ENCODE assay signal across 9 cellular contexts in the genomic region with DNA sequence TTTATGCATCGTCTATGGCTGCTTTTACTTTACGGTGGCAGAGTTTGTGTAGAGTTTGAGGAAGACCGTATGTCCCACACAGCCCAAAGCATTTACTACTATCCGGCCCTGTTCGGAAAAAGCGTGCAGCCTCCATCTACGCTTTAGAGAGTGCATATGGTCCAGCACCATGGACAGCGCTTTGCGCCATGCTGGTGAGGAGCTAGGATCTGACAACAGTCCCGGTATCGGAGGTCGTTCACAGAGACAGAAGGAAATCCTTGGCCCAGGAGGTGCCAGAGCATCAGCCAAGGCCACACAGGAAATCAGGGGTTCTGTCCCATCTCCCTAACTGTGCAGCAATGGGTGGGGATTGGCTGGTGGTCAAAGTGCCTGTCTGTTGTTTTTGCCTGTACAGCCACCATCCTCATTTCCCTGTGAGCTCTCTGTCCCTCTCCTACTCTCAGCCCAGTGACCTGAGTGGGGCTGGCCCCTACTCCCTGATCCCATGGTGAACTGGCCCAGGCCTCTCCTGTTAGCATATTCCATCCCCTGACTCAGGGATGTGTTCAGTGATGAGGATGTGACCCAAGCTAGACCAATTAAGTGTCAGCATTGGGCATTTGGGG. TPM values are rescaled to one million over a fixed set of nuclear protein-coding genes. Genes with fewer than 3 reads are reported as not detected.
DNase-seq lines count a peak whose midpoint lies in the region; ATAC-seq lines count a peak whose summit lies in the region.
"Had no signal": no experiment of that assay in that cellular context is flagged by ENCODE, and none has a peak within 500 bp of the region (broad histone marks: within the 10 kb centered on the region; RNA-seq: fewer than 3 reads in every experiment).

No MANE protein-coding gene starts in this region.

- POLR2A ChIA-PET in naive thymus-derived CD8-positive, alpha-beta T cell (lab: Charles Lee) = no interaction called here

- no peaks in the 10 kb centered on the region for H3K4me1 Mint-ChIP-seq in naive thymus-derived CD8-positive, alpha-beta T cell

- peaks cover 0 to 4% (median 0%) of the 10 kb centered on the region in 3 donors for H3K36me3 Mint-ChIP-seq in naive thymus-derived CD8-positive, alpha-beta T cell

- no peak overlapping the region for H3K4me3 Mint-ChIP-seq in naive thymus-derived CD8-positive, alpha-beta T cell

- no peak overlapping the region for H3K27ac Mint-ChIP-seq in naive thymus-derived CD8-positive, alpha-beta T cell

- peak; percentile 42 for DNase-seq in activated gamma-delta T cell treated with Interleukin-2 at 50 U/mL for 16 hours
- DNase-seq in activated gamma-delta T cell (lab: John Stamatoyannopoulos, UW) = no peak
- DNase-seq in activated CD4-positive, alpha-beta T cell treated with anti-CD3 and anti-CD28 coated beads, Interleukin-2, amount 50 U/mL, for 1 hour = peak; percentile 52
- peak; percentile 76 for DNase-seq in epidermal melanocyte (ENCODE audit: insufficient read length, low spot score)
- DNase-seq in naive thymus-derived CD8-positive, alpha-beta T cell = peak in 9 of 10 donors; percentile 20 to 71 (median 39)
- no peak for DNase-seq in NCI-H748 treated with DMSO at 0.1 percent for 48 hours (lab: John Stamatoyannopoulos, UW)

- H3K9me3 Mint-ChIP-seq in naive thymus-derived CD8-positive, alpha-beta T cell = peaks cover 0 to 1% (median 0%) of the 10 kb centered on the region in 9 donors

- H3K27me3 Mint-ChIP-seq in naive thymus-derived CD8-positive, alpha-beta T cell = peaks cover 11 to 58% (median 23%) of the 10 kb centered on the region in 5 donors

- ATAC-seq in naive thymus-derived CD8-positive, alpha-beta T cell = peak; percentile 57 to 67
- ATAC-seq in HG03469 (IDR thresholded peaks at IDR 0.05; ENCODE audit: unreplicated experiment) (no peak), HG03571 (IDR thresholded peaks at IDR 0.05; ENCODE audit: unreplicated experiment) (no peak)

RNA-seq across cellular contexts. Expression of a gene that starts 16.2 kb away (rescaled TPM):
- not detected for total RNA-seq in naive thymus-derived CD8-positive, alpha-beta T cell
- not detected for polyA plus RNA-seq in naive thymus-derived CD8-positive, alpha-beta T cell
- total RNA-seq: T-helper 1 cell treated with Interleukin-12 subunit alpha and Interleukin-12 subunit beta and Interleukin-4 antibody, amounts not matched to agents 30 ng/mL and 1 ng/mL, for 36 hours had no signal

RNA-seq across cellular contexts. Expression of a gene that starts 23.5 kb away (rescaled TPM):
- under 1 TPM in 1 of 2 experiments, not detected in 1; 0.27 TPM for total RNA-seq in naive thymus-derived CD8-positive, alpha-beta T cell
- under 1 TPM in 1 of 3 donors, not detected in 2; 0.50 TPM for polyA plus RNA-seq in naive thymus-derived CD8-positive, alpha-beta T cell
- total RNA-seq: T-helper 1 cell treated with Interleukin-12 subunit alpha and Interleukin-12 subunit beta and Interleukin-4 antibody, amounts not matched to agents 30 ng/mL and 1 ng/mL, for 36 hours had no signal

RNA-seq across cellular contexts. Expression of a gene that starts 27.9 kb away (rescaled TPM):
- total RNA-seq in naive thymus-derived CD8-positive, alpha-beta T cell = under 1 TPM; 0.96 to 0.99 TPM
- under 1 TPM; 0.16 to 0.77 (median 0.35) TPM for polyA plus RNA-seq in naive thymus-derived CD8-positive, alpha-beta T cell

RNA-seq across cellular contexts. Expression of a gene that starts 39.6 kb away (rescaled TPM):
- not detected for total RNA-seq in naive thymus-derived CD8-positive, alpha-beta T cell
- not detected for polyA plus RNA-seq in naive thymus-derived CD8-positive, alpha-beta T cell

RNA-seq across cellular contexts. Expression of a gene that starts 53.4 kb away (rescaled TPM):
- 10 to 100 TPM in 1 of 2 experiments, 1 to 10 TPM in 1; 8.7 to 11.1 TPM for total RNA-seq in naive thymus-derived CD8-positive, alpha-beta T cell
- polyA plus RNA-seq in naive thymus-derived CD8-positive, alpha-beta T cell = under 1 TPM in 1 of 3 donors, not detected in 2; 0.13 TPM

Comparison
In these comparisons a context has a peak if more than half of its experiments do, and no peak if none do; other contexts are left out.
1. DNase-seq: peak in activated gamma-delta T cell treated with Interleukin-2 at 50 U/mL for 16 hours (single experiment), activated CD4-positive, alpha-beta T cell treated with anti-CD3 and anti-CD28 coated beads, Interleukin-2, amount 50 U/mL, for 1 hour (single experiment), epidermal melanocyte (single experiment) and naive thymus-derived CD8-positive, alpha-beta T cell (9 of 10); none in activated gamma-delta T cell (single experiment) and NCI-H748 treated with DMSO at 0.1 percent for 48 hours (single experiment).
2. ATAC-seq: peak in naive thymus-derived CD8-positive, alpha-beta T cell (2 of 2); none in HG03469 (single experiment) and HG03571 (single experiment).